ENCODE assay signal across 1 cellular context in the genomic region with DNA sequence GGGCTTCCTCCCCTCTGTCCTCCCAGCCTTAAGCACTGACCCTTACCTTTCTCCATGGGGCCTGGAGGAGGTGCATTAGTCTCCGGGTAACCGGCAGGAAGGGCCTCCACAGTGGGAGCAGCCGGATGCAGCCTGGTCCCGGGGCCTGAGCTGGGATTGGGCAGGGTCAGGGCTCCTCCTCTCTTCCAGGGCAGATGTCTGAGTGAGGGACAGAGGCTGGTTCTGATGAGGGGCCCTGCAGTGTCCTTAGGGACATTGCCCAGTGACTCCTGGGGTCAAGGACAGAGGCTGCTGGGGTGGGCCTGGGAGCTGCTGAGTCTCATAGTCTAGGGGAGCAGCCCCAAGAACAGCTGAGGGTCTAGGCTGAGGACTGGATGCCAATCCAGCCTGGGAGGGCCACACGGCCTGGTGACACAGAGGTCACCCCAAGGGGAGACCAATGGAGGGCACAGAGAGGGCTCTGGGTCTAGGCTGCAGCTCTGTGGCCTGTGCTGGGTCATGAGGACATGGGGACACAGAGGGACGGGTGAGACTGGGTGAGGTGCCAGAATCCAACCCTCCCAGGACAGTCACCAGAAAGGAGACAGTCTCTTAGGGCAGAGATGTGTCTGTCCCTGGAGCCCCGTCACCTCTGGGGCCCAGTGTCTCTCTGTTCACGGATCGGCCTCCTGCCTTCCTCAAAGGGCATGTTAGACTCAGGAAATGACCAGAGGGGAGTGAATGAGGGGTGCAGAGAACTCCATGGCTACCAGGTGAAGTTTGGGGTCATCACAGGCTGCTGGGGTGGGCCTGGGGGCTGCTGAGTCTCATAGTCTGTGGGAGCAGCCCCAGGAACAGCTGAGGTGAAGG.
A peak's percentile ranks its signal among the peaks of the same experiment; 100 is the strongest.
TF ChIP-seq lines count a peak whose summit lies in the region.

No MANE protein-coding gene starts in this region.

TF ChIP-seq in K562, 482 proteins besides CTCF, POLR2A, EP300 and RAD21:
- no peak for TF ChIP-seq SP2 (IDR thresholded peaks at IDR 0.05; ENCODE audit: extremely low read depth, low read depth, low read length, poor library complexity, severe bottlenecking)
- no peak for TF ChIP-seq TEAD4 (IDR thresholded peaks at IDR 0.05; ENCODE audit: low read length)
- peak; percentile 72; the same call in 1 of the 2 replicates for TF ChIP-seq TEAD4 (CRISPR knock-in tag; IDR thresholded peaks at IDR 0.05; ENCODE audit: borderline replicate concordance)
- TF ChIP-seq IRF2 (CRISPR knock-in tag; IDR thresholded peaks at IDR 0.05): peak; percentile 76
- TF ChIP-seq, protein P1, sequence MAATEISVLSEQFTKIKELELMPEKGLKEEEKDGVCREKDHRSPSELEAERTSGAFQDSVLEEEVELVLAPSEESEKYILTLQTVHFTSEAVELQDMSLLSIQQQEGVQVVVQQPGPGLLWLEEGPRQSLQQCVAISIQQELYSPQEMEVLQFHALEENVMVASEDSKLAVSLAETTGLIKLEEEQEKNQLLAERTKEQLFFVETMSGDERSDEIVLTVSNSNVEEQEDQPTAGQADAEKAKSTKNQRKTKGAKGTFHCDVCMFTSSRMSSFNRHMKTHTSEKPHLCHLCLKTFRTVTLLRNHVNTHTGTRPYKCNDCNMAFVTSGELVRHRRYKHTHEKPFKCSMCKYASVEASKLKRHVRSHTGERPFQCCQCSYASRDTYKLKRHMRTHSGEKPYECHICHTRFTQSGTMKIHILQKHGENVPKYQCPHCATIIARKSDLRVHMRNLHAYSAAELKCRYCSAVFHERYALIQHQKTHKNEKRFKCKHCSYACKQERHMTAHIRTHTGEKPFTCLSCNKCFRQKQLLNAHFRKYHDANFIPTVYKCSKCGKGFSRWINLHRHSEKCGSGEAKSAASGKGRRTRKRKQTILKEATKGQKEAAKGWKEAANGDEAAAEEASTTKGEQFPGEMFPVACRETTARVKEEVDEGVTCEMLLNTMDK (IDR thresholded peaks at IDR 0.05; ENCODE audit: borderline replicate concordance, insufficient read depth, low read depth, low read length, poor library complexity, severe bottlenecking): no peak
- TF ChIP-seq MYNN (IDR thresholded peaks at IDR 0.05): no peak
- peak; percentile 66 for TF ChIP-seq MYNN (CRISPR knock-in tag; IDR thresholded peaks at IDR 0.05)
- TF ChIP-seq, protein P2, sequence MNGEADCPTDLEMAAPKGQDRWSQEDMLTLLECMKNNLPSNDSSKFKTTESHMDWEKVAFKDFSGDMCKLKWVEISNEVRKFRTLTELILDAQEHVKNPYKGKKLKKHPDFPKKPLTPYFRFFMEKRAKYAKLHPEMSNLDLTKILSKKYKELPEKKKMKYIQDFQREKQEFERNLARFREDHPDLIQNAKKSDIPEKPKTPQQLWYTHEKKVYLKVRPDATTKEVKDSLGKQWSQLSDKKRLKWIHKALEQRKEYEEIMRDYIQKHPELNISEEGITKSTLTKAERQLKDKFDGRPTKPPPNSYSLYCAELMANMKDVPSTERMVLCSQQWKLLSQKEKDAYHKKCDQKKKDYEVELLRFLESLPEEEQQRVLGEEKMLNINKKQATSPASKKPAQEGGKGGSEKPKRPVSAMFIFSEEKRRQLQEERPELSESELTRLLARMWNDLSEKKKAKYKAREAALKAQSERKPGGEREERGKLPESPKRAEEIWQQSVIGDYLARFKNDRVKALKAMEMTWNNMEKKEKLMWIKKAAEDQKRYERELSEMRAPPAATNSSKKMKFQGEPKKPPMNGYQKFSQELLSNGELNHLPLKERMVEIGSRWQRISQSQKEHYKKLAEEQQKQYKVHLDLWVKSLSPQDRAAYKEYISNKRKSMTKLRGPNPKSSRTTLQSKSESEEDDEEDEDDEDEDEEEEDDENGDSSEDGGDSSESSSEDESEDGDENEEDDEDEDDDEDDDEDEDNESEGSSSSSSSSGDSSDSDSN (IDR thresholded peaks at IDR 0.05; ENCODE audit: borderline replicate concordance in 1 of 2, low read depth in 2 of 2, low read length in 2 of 2): 0 out of 4 replicates have a peak, but pooled peaks of 1 of the 2 experiments have one; percentile 39
- TF ChIP-seq, protein P3, sequence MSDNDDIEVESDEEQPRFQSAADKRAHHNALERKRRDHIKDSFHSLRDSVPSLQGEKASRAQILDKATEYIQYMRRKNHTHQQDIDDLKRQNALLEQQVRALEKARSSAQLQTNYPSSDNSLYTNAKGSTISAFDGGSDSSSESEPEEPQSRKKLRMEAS (CRISPR knock-in tag; IDR thresholded peaks at IDR 0.05): peak; percentile 27; the same call in 1 of the 2 replicates
TF ChIP-seq in K562: peak in this region for 5.
